ENCODE assay signal across 10 cellular contexts in the genomic region with DNA sequence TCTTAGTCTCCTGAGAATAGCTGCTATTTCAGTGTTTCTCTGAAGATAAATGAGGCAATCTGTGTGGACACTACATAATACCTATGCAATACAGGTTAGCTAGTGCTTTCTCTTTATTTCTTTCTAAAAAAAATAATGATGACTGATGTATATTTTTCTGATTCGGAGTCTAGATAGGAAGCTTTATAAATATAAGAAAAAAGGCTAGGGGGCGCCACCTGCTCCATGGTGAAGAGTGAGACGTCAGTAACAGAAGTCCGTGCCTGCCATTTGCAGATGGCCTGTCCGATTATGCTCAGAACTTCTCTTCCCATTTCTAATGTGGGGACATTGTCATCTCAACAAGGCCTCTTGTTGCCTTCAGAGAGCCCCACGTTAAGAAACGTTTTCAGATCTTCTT. TPM values are rescaled to one million over a fixed set of nuclear protein-coding genes. Genes with fewer than 3 reads are reported as not detected.
DNase-seq lines count a peak whose midpoint lies in the region; ATAC-seq, FAIRE-seq and TF ChIP-seq lines count a peak whose summit lies in the region.
"Had no signal": no experiment of that assay in that cellular context is flagged by ENCODE, and none has a peak within 500 bp of the region (broad histone marks: within the 10 kb centered on the region; RNA-seq: fewer than 3 reads in every experiment).

No MANE protein-coding gene starts in this region.

- H4K20me1 ChIP-seq in K562 (replicated peaks; ENCODE audit: control insufficient read depth, insufficient read depth, low read length) (no peaks in the 10 kb centered on the region; the same call in 1 of the 2 replicates), osteoblast (ENCODE audit: insufficient read depth, low read length) (peaks cover 17% of the 10 kb centered on the region)

- H3K9ac ChIP-seq in K562 (ENCODE audit: insufficient read depth in 1 of 2, low read depth in 2 of 2, low read length in 2 of 2) = no peak overlapping the region

- no peak overlapping the region for H3K27ac ChIP-seq in K562 (ENCODE audit: extremely low read depth, low read depth, low read length)
- no peak overlapping the region for H3K27ac ChIP-seq in osteoblast (ENCODE audit: low read depth, low read length)
- H3K27ac ChIP-seq: pancreas had no signal

- intact Hi-C loops in K562 (cut with micrococcal nuclease) = no loop called here

- H3K4me2 ChIP-seq in K562 (ENCODE audit: insufficient read depth, low read length) (no peak overlapping the region), osteoblast (ENCODE audit: insufficient read depth, low read length) (no peak overlapping the region)

- no peak for TF ChIP-seq EP300 in K562 (IDR thresholded peaks at IDR 0.05; ENCODE audit: low read length)

- peak; percentile 49; the same call in 1 of the 2 replicates for TF ChIP-seq CTCF in LNCAP (IDR thresholded peaks at IDR 0.05)
- TF ChIP-seq CTCF in K562 (IDR thresholded peaks at IDR 0.05 in 2 of 3, conservative IDR thresholded peaks at IDR 0.05 in 1 of 3; ENCODE audit: insufficient read depth in 2 of 3, low read depth in 1 of 3, low read length in 3 of 3) = peak; percentile 43 to 64 (median 60)
- peak; percentile 47 for TF ChIP-seq CTCF in osteoblast (IDR thresholded peaks at IDR 0.05; ENCODE audit: extremely low read depth, low read depth, low read length)

- H3K9me1 ChIP-seq in K562 (ENCODE audit: control insufficient read depth, insufficient read depth, low read length) = no peaks in the 10 kb centered on the region

- peak; percentile 48 for FAIRE-seq in K562 (lab: Jason Lieb, UNC)
- FAIRE-seq: GM18507, pancreas had no signal

- peak overlapping the region; percentile 45; the same call in 1 of the 2 replicates for H2AFZ ChIP-seq in K562 (ENCODE audit: low read depth, low read length)
- no peak overlapping the region for H2AFZ ChIP-seq in osteoblast (ENCODE audit: low read length)

- CTCF ChIA-PET in K562 (lab: Yijun Ruan, JAX; ENCODE audit: low intra/inter-chr PET ratio) = interaction anchor here (4.9 kb wide), 1 partner anchor 475 kb away, joined by 26 read pairs; no protein-coding TSS in a partner anchor

- WGBS in K562 (ENCODE audit: insufficient coverage, low coverage, missing lambda C conversion rate) = 21% methylated on average over 7 of the region's 7 CpGs

- H3K9me3 ChIP-seq in K562 (replicated peaks; ENCODE audit: control insufficient read depth, insufficient read depth, low read depth, low read length) (no peaks in the 10 kb centered on the region), osteoblast (ENCODE audit: low read depth, low read length) (no peaks in the 10 kb centered on the region)
- H3K9me3 ChIP-seq: pancreas had no signal

- ATAC-seq in K562 (peak; percentile 60), GM21529 (IDR thresholded peaks at IDR 0.05; ENCODE audit: unreplicated experiment) (no peak), GM18907 (IDR thresholded peaks at IDR 0.05; ENCODE audit: unreplicated experiment) (no peak)
- ATAC-seq: pancreas had no signal

- BruUV-seq in K562 (replicated peaks; lab: Mats Ljungman, UMichigan) = no TSS peak

- H3K27me3 ChIP-seq in K562 (ENCODE audit: control insufficient read depth in 2 of 2, insufficient read depth in 2 of 2, low read length in 2 of 2) (no peaks in the 10 kb centered on the region), osteoblast (ENCODE audit: insufficient read depth, low read length) (no peaks in the 10 kb centered on the region)
- H3K27me3 ChIP-seq: pancreas had no signal

- peak in 1 of 2 experiments; percentile 44; a peak in 2 of 4 replicates for TF ChIP-seq RAD21 in K562 (CRISPR knock-in tag; conservative IDR thresholded peaks at IDR 0.05 in 1 of 2, IDR thresholded peaks at IDR 0.05 in 1 of 2)

- DNase-seq in activated T-cell treated with anti-CD3 and anti-CD28 coated beads for 1 hour (ENCODE audit: low read depth) = peak; percentile 8
- no peak for DNase-seq in activated T-cell treated with anti-CD3 and anti-CD28 coated beads, Interleukin-2, amount 50 U/mL, for 1 hour
- peak; percentile 54 to 68 (median 66) for DNase-seq in K562 (ENCODE audit: extremely low read depth in 1 of 4, low spot score in 3 of 4)
- peak; percentile 63 for DNase-seq in osteoblast (ENCODE audit: insufficient read length, low spot score, missing footprints)
- DNase-seq in activated CD4-positive, CD25-positive, alpha-beta regulatory T cell (lab: John Stamatoyannopoulos, UW) = no peak

- no peak for TF ChIP-seq POLR2A in K562 (conservative IDR thresholded peaks at IDR 0.05)

- POLR2A ChIA-PET in K562 (lab: Yijun Ruan, JAX) = interaction anchor here (0.5 to 3.7 kb wide), 6 partner anchors 12 to 80 kb away, joined by 3 to 23 read pairs (median 3); no protein-coding TSS in a partner anchor

- H3K36me3 ChIP-seq in K562 (ENCODE audit: control insufficient read depth, insufficient read depth, low read length) = no peaks in the 10 kb centered on the region; the same call in 2 of the 3 replicates
- peaks cover 84% of the 10 kb centered on the region for H3K36me3 ChIP-seq in osteoblast (ENCODE audit: insufficient read depth, low read length)

- H3K4me3 ChIP-seq in K562 = no peak overlapping the region
- no peak overlapping the region for H3K4me3 ChIP-seq in osteoblast (ENCODE audit: insufficient read depth, low read length)
- H3K4me3 ChIP-seq: pancreas had no signal

- no peaks in the 10 kb centered on the region for H3K79me2 ChIP-seq in K562 (ENCODE audit: control insufficient read depth, insufficient read depth, low read length)
- peaks cover 12% of the 10 kb centered on the region for H3K79me2 ChIP-seq in osteoblast (ENCODE audit: insufficient read depth, low read length)

- in situ Hi-C loops in K562 (cut with MboI) = loop anchor here (10.0 kb wide), 1 partner anchor 304 kb away; no protein-coding TSS in a partner anchor

- H3K4me1 ChIP-seq in K562 (replicated peaks in 1 of 2; ENCODE audit: control insufficient read depth in 2 of 2, insufficient read depth in 2 of 2, low read length in 2 of 2) (no peaks in the 10 kb centered on the region), osteoblast (ENCODE audit: insufficient read depth, low read length) (no peaks in the 10 kb centered on the region)
- H3K4me1 ChIP-seq: pancreas had no signal

TF ChIP-seq in K562, 482 proteins besides CTCF, POLR2A, EP300 and RAD21 (continues in another document):
- TF ChIP-seq CREM (IDR thresholded peaks at IDR 0.05; ENCODE audit: low read depth) (peak; percentile 56; the same call in 1 of the 2 replicates), HNRNPL (IDR thresholded peaks at IDR 0.05; ENCODE audit: low read depth, low read length) (no peak), TGIF2 (CRISPR knock-in tag; IDR thresholded peaks at IDR 0.05) (no peak), ZNF347 (CRISPR knock-in tag; IDR thresholded peaks at IDR 0.05; ENCODE audit: low read depth) (no peak), ELK1 (CRISPR knock-in tag; IDR thresholded peaks at IDR 0.05) (no peak), ATF1 (CRISPR knock-in tag; IDR thresholded peaks at IDR 0.05) (no peak), ATF1 (tag; IDR thresholded peaks at IDR 0.05) (peak; percentile 35; the same call in 1 of the 2 replicates)

RNA-seq across cellular contexts. Expression of gene QSOX1, which starts 26.4 kb away (rescaled TPM):
- total RNA-seq in K562 (2011; cell fraction: chromatin; rRNA removed; ENCODE audit: low replicate concordance) = 19.7 and 43.6 TPM in 2 replicates
- 60.0 and 64.2 TPM in 2 replicates for total RNA-seq in K562 (2011; cell fraction: nucleolus; rRNA removed)
- total RNA-seq in K562 (2011; cell fraction: nucleoplasm; rRNA removed) = 56.8 and 59.6 TPM in 2 replicates
- total RNA-seq in K562 (2014; rRNA removed) (21.4 and 33.2 TPM in 2 replicates), K562 (2014; rRNA removed; fragmentation: Illumina TruSeq; extraction: Trizol) (10.2 and 11.4 TPM in 2 replicates), K562 (2015; rRNA removed; fragmentation: Illumina TruSeq; extraction: Trizol) (11.0 and 11.7 TPM in 2 replicates), K562 (2021) (47.8 and 53.1 TPM in 2 replicates), osteoblast (270 and 373 TPM in 2 replicates)
- polyA plus RNA-seq in K562 (2011; rRNA removed) (15.0 and 36.5 TPM in 2 replicates), K562 (2014; fragmentation: Illumina TruSeq; extraction: Trizol) (23.9 and 28.3 TPM in 2 replicates), K562 (2014; fragmentation: Nextera tagmentation; extraction: Ambion mirVana) (1 to 10 TPM; 4.0 to 4.6 TPM), K562 (2014; rRNA removed) (21.5 and 24.8 TPM in 2 replicates)
- 25.2 and 25.3 TPM in 2 replicates for polyA plus RNA-seq in K562 (2011; cell fraction: cytosol; rRNA removed)
- polyA plus RNA-seq in K562 (2011; cell fraction: nucleus; rRNA removed) = 33.0 and 35.8 TPM in 2 replicates
- 38.9 and 76.2 TPM in 2 replicates for polyA plus RNA-seq in K562 (2012)
- polyA minus RNA-seq in K562 (2011; rRNA and poly(A)+ RNA removed) = 8.6 and 10.8 TPM in 2 replicates
- polyA minus RNA-seq in K562 (2011; cell fraction: cytosol; rRNA and poly(A)+ RNA removed) = 10.2 and 18.2 TPM in 2 replicates
- polyA minus RNA-seq in K562 (2011; cell fraction: nucleus; rRNA and poly(A)+ RNA removed) = 7.5 and 7.6 TPM in 2 replicates

RNA-seq across cellular contexts. Expression of gene LHX4, which starts 49.0 kb away (rescaled TPM):
- total RNA-seq in K562 (2011; cell fraction: chromatin; rRNA removed; ENCODE audit: low replicate concordance) = 0.12 TPM in 1 of 2 replicates, not detected in the other
- total RNA-seq in K562 (2011; cell fraction: nucleolus; rRNA removed) = not detected in 2 replicates
- 0.15 TPM in 1 of 2 replicates, not detected in the other for total RNA-seq in K562 (2011; cell fraction: nucleoplasm; rRNA removed)
- not detected in 2 replicates for total RNA-seq in K562 (2014; rRNA removed)
- 0.03 and 0.04 TPM in 2 replicates for total RNA-seq in K562 (2014; rRNA removed; fragmentation: Illumina TruSeq; extraction: Trizol)
- not detected in 2 replicates for total RNA-seq in K562 (2015; rRNA removed; fragmentation: Illumina TruSeq; extraction: Trizol)
- total RNA-seq in K562 (2021) = not detected in 2 replicates
- 0.01 and 0.03 TPM in 2 replicates for polyA plus RNA-seq in K562 (2011; rRNA removed)
- polyA plus RNA-seq in K562 (2011; cell fraction: cytosol; rRNA removed) = 0.01 TPM in 2 replicates
- polyA plus RNA-seq in K562 (2011; cell fraction: nucleus; rRNA removed) = 0.01 and 0.04 TPM in 2 replicates
- 1.1 and 1.6 TPM in 2 replicates for polyA plus RNA-seq in K562 (2012)
- polyA plus RNA-seq in K562 (2014; fragmentation: Illumina TruSeq; extraction: Trizol) = not detected in 2 replicates
- polyA plus RNA-seq in K562 (2014; fragmentation: Nextera tagmentation; extraction: Ambion mirVana) = under 1 TPM; 0.10 to 0.11 TPM
- polyA plus RNA-seq in K562 (2014; rRNA removed) = not detected in 2 replicates
- polyA minus RNA-seq in K562 (2011; rRNA and poly(A)+ RNA removed) = not detected in 2 replicates
- not detected in 2 replicates for polyA minus RNA-seq in K562 (2011; cell fraction: cytosol; rRNA and poly(A)+ RNA removed)
- 0.11 TPM in 1 of 2 replicates, not detected in the other for polyA minus RNA-seq in K562 (2011; cell fraction: nucleus; rRNA and poly(A)+ RNA removed)
- total RNA-seq in osteoblast = not detected in 2 replicates

Comparison
In these comparisons a context has a peak if more than half of its experiments do, and no peak if none do; other contexts are left out.
1. DNase-seq: peak in activated T-cell treated with anti-CD3 and anti-CD28 coated beads for 1 hour (single experiment), K562 (4 of 4) and osteoblast (single experiment); none in activated T-cell treated with anti-CD3 and anti-CD28 coated beads, Interleukin-2, amount 50 U/mL, for 1 hour (single experiment) and activated CD4-positive, CD25-positive, alpha-beta regulatory T cell (0 of 4).
2. Peak in every context shown above with its lines, with median percentiles within 50 percentile points of each other: CTCF ChIP-seq.